12 cellular contexts compared by ENCODE assay signal in the genomic region with DNA sequence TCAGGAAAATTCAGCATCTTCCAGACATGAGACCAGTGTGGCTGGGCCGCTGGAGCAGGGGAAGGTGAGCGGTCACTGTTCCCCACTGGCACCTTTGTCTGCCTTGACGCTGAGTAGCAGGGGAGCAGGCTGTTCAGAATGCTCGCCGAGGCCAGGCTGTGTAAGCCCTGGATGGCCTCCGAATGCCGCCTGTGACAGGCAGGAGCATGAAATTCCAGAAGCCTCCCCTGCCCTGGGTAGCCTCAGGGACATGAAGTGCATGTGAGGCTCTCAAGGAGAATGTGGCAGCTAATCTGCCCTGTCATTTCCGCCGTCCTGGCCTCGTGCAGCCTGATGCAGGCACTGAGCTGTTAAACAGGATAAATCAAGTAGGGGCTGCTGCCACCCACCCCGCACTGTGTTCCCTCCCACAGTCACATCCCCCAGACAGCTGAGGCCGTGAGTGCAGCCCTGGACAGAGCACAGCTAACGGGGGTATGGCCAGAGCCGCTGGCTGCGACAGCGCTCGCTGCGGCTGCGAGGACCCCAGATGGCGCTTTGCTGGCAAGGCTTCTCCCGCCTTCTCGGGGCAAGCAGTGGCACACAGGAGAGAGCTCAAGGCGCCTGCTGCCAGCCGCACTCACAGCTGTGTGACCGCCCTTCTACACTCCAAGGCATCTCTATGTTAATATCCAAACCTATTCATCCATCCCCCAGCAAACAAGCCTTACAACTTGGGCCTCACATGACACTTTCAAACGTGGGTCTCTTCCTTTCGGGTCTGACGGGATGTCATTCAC.
DNase-seq lines count a peak whose midpoint lies in the region; ATAC-seq and TF ChIP-seq lines count a peak whose summit lies in the region.
"Had no signal": no experiment of that assay in that cellular context is flagged by ENCODE, and none has a peak within 500 bp of the region (broad histone marks: within the 10 kb centered on the region; RNA-seq: fewer than 3 reads in every experiment).

No MANE protein-coding gene starts in this region.

- H3K23ac ChIP-seq in mesendoderm (ENCODE audit: low read length) = no peak overlapping the region

- H3K4me3 Mint-ChIP-seq in natural killer cell treated with Interleukin-12 subunit alpha and Interleukin-12 subunit beta and Interleukin-15 and Interleukin-18, amount 100 ng/mL, for 72 hours = no peak overlapping the region
- H3K4me3 Mint-ChIP-seq in natural killer cell (no peak overlapping the region), endodermal cell (no peak overlapping the region)
- H3K4me3 Mint-ChIP-seq: activated CD8-positive, alpha-beta T cell treated with anti-CD3 and anti-CD28 coated beads, Interleukin-2, amount 10 ng/mL, durations not matched to agents 7 days and 5 days; activated naive CD4-positive, alpha-beta T cell treated with anti-CD3 and anti-CD28 coated beads for 36 hours had no signal

- H3K79me2 ChIP-seq in mesendoderm (ENCODE audit: control insufficient read depth, insufficient read depth, low read length) = no peaks in the 10 kb centered on the region

- peaks cover 4 to 6% of the 10 kb centered on the region in 2 donors for H3K4me1 Mint-ChIP-seq in natural killer cell treated with Interleukin-12 subunit alpha and Interleukin-12 subunit beta and Interleukin-15 and Interleukin-18, amount 100 ng/mL, for 72 hours (ENCODE audit: low read depth in 2 of 2)
- H3K4me1 Mint-ChIP-seq in natural killer cell (peaks cover 6% of the 10 kb centered on the region in 2 donors), endodermal cell (no peaks in the 10 kb centered on the region)

- no peak overlapping the region for H2BK120ac ChIP-seq in mesendoderm (ENCODE audit: low read depth, low read length)

- peaks cover 19 to 26% of the 10 kb centered on the region in 2 donors for H3K27me3 Mint-ChIP-seq in natural killer cell treated with Interleukin-12 subunit alpha and Interleukin-12 subunit beta and Interleukin-15 and Interleukin-18, amount 100 ng/mL, for 72 hours
- peaks cover 13 to 21% of the 10 kb centered on the region in 2 donors for H3K27me3 Mint-ChIP-seq in natural killer cell (ENCODE audit: low read depth in 2 of 2)
- no peaks in the 10 kb centered on the region for H3K27me3 Mint-ChIP-seq in endodermal cell (ENCODE audit: insufficient read depth)

- H2BK15ac ChIP-seq in mesendoderm (replicated peaks; ENCODE audit: low read depth) = no peak overlapping the region

- H3K79me1 ChIP-seq in mesendoderm (ENCODE audit: low read length) = no peaks in the 10 kb centered on the region

- no peak overlapping the region for H3K56ac ChIP-seq in mesendoderm (ENCODE audit: low read length)

- H3K9me3 ChIP-seq in endodermal cell (ENCODE audit: control insufficient read depth, low read length) (no peaks in the 10 kb centered on the region), aorta (ENCODE audit: control insufficient read depth, low read length) (no peaks in the 10 kb centered on the region)

- H3K9me3 Mint-ChIP-seq in natural killer cell treated with Interleukin-12 subunit alpha and Interleukin-12 subunit beta and Interleukin-15 and Interleukin-18, amount 100 ng/mL, for 72 hours = no peaks in the 10 kb centered on the region
- no peaks in the 10 kb centered on the region for H3K9me3 Mint-ChIP-seq in natural killer cell
- H3K9me3 Mint-ChIP-seq in endodermal cell = no peaks in the 10 kb centered on the region
- H3K9me3 Mint-ChIP-seq: activated naive CD4-positive, alpha-beta T cell treated with anti-CD3 and anti-CD28 coated beads for 36 hours had no signal

- H2BK5ac ChIP-seq in mesendoderm (ENCODE audit: low read length) = no peak overlapping the region

- peak overlapping the region; percentile 7 for H3K27ac ChIP-seq in endodermal cell (ENCODE audit: low read depth, low read length)
- no peak overlapping the region for H3K27ac ChIP-seq in mesendoderm (ENCODE audit: low read depth, low read length)
- H3K27ac ChIP-seq in aorta (ENCODE audit: low read depth in 1 of 2, low read length in 2 of 2) = no peak overlapping the region

- H3K4me3 ChIP-seq in endodermal cell (ENCODE audit: low read length) (no peak overlapping the region), mesendoderm (ENCODE audit: low read length) (no peak overlapping the region), aorta (ENCODE audit: low read length in 2 of 2) (no peak overlapping the region)

- no peak overlapping the region for H3K4ac ChIP-seq in mesendoderm (ENCODE audit: low read depth, low read length)

- H3K18ac ChIP-seq in mesendoderm (ENCODE audit: low read length) = no peak overlapping the region

- H4K8ac ChIP-seq in mesendoderm (ENCODE audit: low read depth, low read length) = no peak overlapping the region

- intact Hi-C loops in natural killer cell (cut with micrococcal nuclease) = no loop called here
- intact Hi-C loops in aorta (cut with DNase I) = no loop called here

- TF ChIP-seq CTCF in natural killer cell (IDR thresholded peaks at IDR 0.05) (no peak), endodermal cell (conservative IDR thresholded peaks at IDR 0.05) (no peak)

- H3K9ac ChIP-seq in endodermal cell (ENCODE audit: extremely low read depth, low read length, poor library complexity, severe bottlenecking) (no peak overlapping the region), mesendoderm (ENCODE audit: low read length) (no peak overlapping the region)

- no peak for ATAC-seq in natural killer cell treated with Interleukin-12 subunit alpha and Interleukin-12 subunit beta and Interleukin-15 and Interleukin-18, amount 100 ng/mL, for 72 hours
- ATAC-seq in natural killer cell = no peak
- no peak for ATAC-seq in aorta (ENCODE audit: low FRiP score)
- no peak for ATAC-seq in GM21528 (IDR thresholded peaks at IDR 0.05; ENCODE audit: low FRiP score, unreplicated experiment)
- no peak for ATAC-seq in HG02798 (IDR thresholded peaks at IDR 0.05; ENCODE audit: poor library complexity, unreplicated experiment)
- ATAC-seq: activated CD8-positive, alpha-beta T cell treated with anti-CD3 and anti-CD28 coated beads, Interleukin-2, amount 10 ng/mL, durations not matched to agents 7 days and 5 days had no signal

- peak; percentile 39 for DNase-seq in natural killer cell treated with Interleukin-12 subunit alpha and Interleukin-12 subunit beta and Interleukin-15 and Interleukin-18, amount 100 ng/mL, for 72 hours (ENCODE audit: low spot score)
- DNase-seq in natural killer cell (no peak), endodermal cell (no peak), mesendoderm (peak; percentile 41), aorta (peak; percentile 40 to 74)
- no peak for DNase-seq in effector CD4-positive, alpha-beta T cell
- DNase-seq: activated CD8-positive, alpha-beta T cell treated with anti-CD3 and anti-CD28 coated beads, Interleukin-2, amount 10 ng/mL, durations not matched to agents 7 days and 5 days; activated naive CD4-positive, alpha-beta T cell treated with anti-CD3 and anti-CD28 coated beads for 36 hours; central memory CD4-positive, alpha-beta T cell; DND-41 had no signal

- H3K4me2 ChIP-seq in mesendoderm (ENCODE audit: low read length) = no peak overlapping the region

- 84 to 91% methylated on average over 23 to 28 of the region's 28 CpGs for WGBS in endodermal cell (ENCODE audit: insufficient coverage in 1 of 2, insufficient read length in 1 of 2), 2 experiments
- no CpG with 5 or more reads among the region's 28 CpGs for whole genome bisulfite sequencing in mesendoderm (ENCODE audit: extremely low coverage, insufficient coverage, low lambda C conversion rate)
- WGBS in aorta, 2 donors = 63 to 71% methylated on average over 27 to 28 of the region's 28 CpGs

- no peak overlapping the region for H2AK5ac ChIP-seq in mesendoderm (ENCODE audit: low read length)

- no peaks in the 10 kb centered on the region for H3K27me3 ChIP-seq in endodermal cell (ENCODE audit: control insufficient read depth, insufficient read depth, low read length, poor library complexity, severe bottlenecking)
- no peaks in the 10 kb centered on the region for H3K27me3 ChIP-seq in mesendoderm (ENCODE audit: insufficient read depth, low read length, poor library complexity)
- H3K27me3 ChIP-seq in aorta (ENCODE audit: control insufficient read depth in 1 of 2, insufficient read depth in 2 of 2, low read length in 1 of 2) = no peaks in the 10 kb centered on the region

- no peaks in the 10 kb centered on the region for H3K36me3 ChIP-seq in endodermal cell (ENCODE audit: control insufficient read depth, insufficient read depth, low read length)
- H3K36me3 ChIP-seq in mesendoderm (ENCODE audit: control insufficient read depth, insufficient read depth, low read length) = no peaks in the 10 kb centered on the region
- H3K36me3 ChIP-seq in aorta (ENCODE audit: control insufficient read depth in 1 of 2, insufficient read depth in 2 of 2, low read length in 1 of 2) = no peaks in the 10 kb centered on the region

- no peak overlapping the region for H3K27ac Mint-ChIP-seq in natural killer cell treated with Interleukin-12 subunit alpha and Interleukin-12 subunit beta and Interleukin-15 and Interleukin-18, amount 100 ng/mL, for 72 hours
- H3K27ac Mint-ChIP-seq in natural killer cell (no peak overlapping the region), endodermal cell (no peak overlapping the region)
- H3K27ac Mint-ChIP-seq: activated CD8-positive, alpha-beta T cell treated with anti-CD3 and anti-CD28 coated beads, Interleukin-2, amount 10 ng/mL, durations not matched to agents 7 days and 5 days; activated naive CD4-positive, alpha-beta T cell treated with anti-CD3 and anti-CD28 coated beads for 36 hours had no signal

- H4K5ac ChIP-seq in mesendoderm (ENCODE audit: low read length) = no peak overlapping the region

- H3K4me1 ChIP-seq in endodermal cell (ENCODE audit: control insufficient read depth, insufficient read depth, low read length) (no peaks in the 10 kb centered on the region), mesendoderm (ENCODE audit: control insufficient read depth, low read depth, low read length) (no peaks in the 10 kb centered on the region), aorta (ENCODE audit: control insufficient read depth in 1 of 2, insufficient read depth in 2 of 2, low read length in 2 of 2) (no peaks in the 10 kb centered on the region)

- no peaks in the 10 kb centered on the region for H3K36me3 Mint-ChIP-seq in natural killer cell treated with Interleukin-12 subunit alpha and Interleukin-12 subunit beta and Interleukin-15 and Interleukin-18, amount 100 ng/mL, for 72 hours
- H3K36me3 Mint-ChIP-seq in natural killer cell (no peaks in the 10 kb centered on the region), endodermal cell (ENCODE audit: low read depth) (no peaks in the 10 kb centered on the region)

Comparison
In these comparisons a context has a peak if more than half of its experiments do, and no peak if none do; other contexts are left out.
1. DNase-seq: peak in natural killer cell treated with Interleukin-12 subunit alpha and Interleukin-12 subunit beta and Interleukin-15 and Interleukin-18, amount 100 ng/mL, for 72 hours (single experiment), mesendoderm (single experiment) and aorta (2 of 2); none in natural killer cell (single experiment), endodermal cell (single experiment) and effector CD4-positive, alpha-beta T cell (single experiment).